ENCODE assay signal across 8 cellular contexts in the genomic region with DNA sequence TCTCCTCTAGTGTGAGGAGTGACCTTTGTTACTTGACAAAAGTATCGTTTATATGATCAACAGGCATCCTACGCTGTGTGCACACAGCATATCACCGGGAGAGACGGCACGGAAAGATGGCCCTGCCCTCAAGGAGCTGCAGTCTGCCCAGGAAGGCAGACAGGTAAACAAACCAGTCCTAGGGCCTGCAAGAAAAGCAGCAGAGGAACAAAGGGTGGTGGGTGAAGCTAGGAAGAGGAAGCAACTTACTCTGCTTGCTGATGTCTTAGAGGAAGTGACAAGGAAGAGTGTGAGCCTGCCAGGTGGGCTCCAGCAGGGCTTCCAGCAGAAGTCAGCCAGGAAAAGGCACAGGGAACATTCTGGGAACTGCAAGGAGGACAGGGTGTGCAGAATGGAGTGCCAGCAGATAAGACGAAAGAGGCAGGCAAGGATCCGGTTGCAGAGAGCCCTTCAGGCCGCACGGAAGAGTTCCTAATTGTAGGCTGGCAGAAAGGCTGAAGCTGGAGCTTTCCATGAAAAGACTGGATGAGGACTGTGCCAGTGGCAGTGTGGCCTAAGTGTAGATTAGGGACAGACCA.
DNase-seq lines count a peak whose midpoint lies in the region; ATAC-seq and TF ChIP-seq lines count a peak whose summit lies in the region.

No MANE protein-coding gene starts in this region.

- ATAC-seq in CD8-positive, alpha-beta T cell: peak; percentile 67
- ATAC-seq in HG02870 (IDR thresholded peaks at IDR 0.05; ENCODE audit: unreplicated experiment) (peak; percentile 21), HG02759 (IDR thresholded peaks at IDR 0.05; ENCODE audit: unreplicated experiment) (no peak)

- H3K27ac Mint-ChIP-seq in CD8-positive, alpha-beta T cell: peak overlapping the region; percentile 97
- H3K27ac Mint-ChIP-seq in brain: peak overlapping the region; percentile 73 to 98 (median 85)

- H3K27me3 Mint-ChIP-seq in CD8-positive, alpha-beta T cell (ENCODE audit: low read depth): no peaks in the 10 kb centered on the region
- H3K27me3 Mint-ChIP-seq in brain: peaks cover 4% of the 10 kb centered on the region

- peak overlapping the region; percentile 92 for H3K4me3 Mint-ChIP-seq in CD8-positive, alpha-beta T cell
- H3K4me3 Mint-ChIP-seq in brain: peak overlapping the region; percentile 84 to 92 (median 87)

- peak overlapping the region; percentile 13 for H3K27ac ChIP-seq in CD8-positive, alpha-beta T cell (ENCODE audit: low read depth, low read length)

- POLR2A ChIA-PET in CD8-positive, alpha-beta T cell (lab: Charles Lee): interaction anchor here (0.6 to 2.2 kb wide), 10 partner anchors 10 to 101 kb away, joined by 3 to 7 read pairs (median 4); no protein-coding TSS in a partner anchor

- intact Hi-C loops in CD8-positive, alpha-beta T cell (cut with DNase I, micrococcal nuclease): loop anchor here (2.0 to 10.0 kb wide), 9 partner anchors 42 to 393 kb away; partner anchors contain the start of gene RERE (in 1 of the 2)

- no peaks in the 10 kb centered on the region for H3K9me3 ChIP-seq in CD8-positive, alpha-beta T cell (ENCODE audit: low read length)

- peaks cover 49% of the 10 kb centered on the region for H3K4me1 Mint-ChIP-seq in CD8-positive, alpha-beta T cell (ENCODE audit: low read depth)
- peaks cover 27% of the 10 kb centered on the region for H3K4me1 Mint-ChIP-seq in brain

- H3K27me3 ChIP-seq in CD8-positive, alpha-beta T cell (ENCODE audit: insufficient read depth, low read length): no peaks in the 10 kb centered on the region

- H3K36me3 ChIP-seq in CD8-positive, alpha-beta T cell (ENCODE audit: insufficient read depth, low read length): no peaks in the 10 kb centered on the region

- CTCF ChIA-PET in CD8-positive, alpha-beta T cell (lab: Charles Lee): interaction anchor here (1.1 to 2.9 kb wide), 2 partner anchors 16 to 37 kb away, joined by 3 to 10 read pairs; no protein-coding TSS in a partner anchor

- H3K4me3 ChIP-seq in CD8-positive, alpha-beta T cell (ENCODE audit: low read depth, low read length): peak overlapping the region; percentile 49

- H3K9me3 Mint-ChIP-seq in CD8-positive, alpha-beta T cell: no peaks in the 10 kb centered on the region
- no peaks in the 10 kb centered on the region for H3K9me3 Mint-ChIP-seq in brain

- H3K36me3 Mint-ChIP-seq in CD8-positive, alpha-beta T cell: peaks cover 2% of the 10 kb centered on the region
- no peaks in the 10 kb centered on the region for H3K36me3 Mint-ChIP-seq in brain

- peaks cover 73% of the 10 kb centered on the region for H3K4me1 ChIP-seq in CD8-positive, alpha-beta T cell (ENCODE audit: insufficient read depth, low read length)

- TF ChIP-seq CTCF in CD8-positive, alpha-beta T cell (IDR thresholded peaks at IDR 0.05): no peak
- TF ChIP-seq CTCF in brain (conservative IDR thresholded peaks at IDR 0.05): no peak

- DNase-seq in CD8-positive, alpha-beta T cell: peak in 6 of 7 experiments; percentile 24 to 74 (median 51)
- DNase-seq in SKM-1 treated with dmso at 0.1 percent for 144 hours (lab: John Stamatoyannopoulos, UW; ENCODE audit: unreplicated experiment) (peak; percentile 79), iPS-NIHi7 (ENCODE audit: extremely low spot score) (peak; percentile 68), COLO668 (lab: John Stamatoyannopoulos, UW; ENCODE audit: unreplicated experiment) (no peak)
- peak; percentile 33 to 40 for DNase-seq in stimulated activated CD4-positive, alpha-beta T cell treated with anti-CD3 and anti-CD28 coated beads, Interleukin-15, amount 100 ng/mL, for 48 hours (ENCODE audit: low read depth in 2 of 2)
